1 cellular context compared by ENCODE assay signal in the genomic region with DNA sequence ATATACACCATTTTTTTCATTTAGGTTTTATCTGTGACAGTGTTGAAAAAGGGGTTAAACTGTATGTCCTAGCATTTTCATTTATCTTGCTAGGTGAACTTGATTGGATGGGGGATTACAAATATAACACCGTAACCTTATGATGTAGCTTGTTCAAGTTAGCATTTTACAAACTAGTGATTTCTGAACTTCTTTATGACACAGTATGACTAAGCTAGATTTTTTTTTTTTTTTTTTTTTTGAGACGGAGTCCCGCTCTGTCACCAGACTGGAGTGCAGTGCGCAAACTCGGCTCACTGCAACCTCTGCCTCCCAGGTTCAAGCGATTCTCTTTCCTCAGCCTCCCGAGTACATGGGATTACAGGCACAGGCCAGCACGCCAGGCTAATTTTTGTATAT.
TF ChIP-seq lines count a peak whose summit lies in the region.

No MANE protein-coding gene starts in this region.

TF ChIP-seq in GM12878, 131 proteins besides CTCF, POLR2A, EP300 and RAD21:
- TF ChIP-seq SMAD1 (IDR thresholded peaks at IDR 0.05; ENCODE audit: low read depth, partially characterized antibody) (no peak), CREB1 (IDR thresholded peaks at IDR 0.05; ENCODE audit: low read depth) (peak; percentile 62), USF2 (IDR thresholded peaks at IDR 0.05; ENCODE audit: borderline replicate concordance, low read depth, low read length) (no peak), PBX3 (IDR thresholded peaks at IDR 0.05; ENCODE audit: insufficient replicate concordance, low read depth, low read length) (no peak), SUZ12 (IDR thresholded peaks at IDR 0.05; ENCODE audit: unreplicated experiment) (no peak), RAD51 (IDR thresholded peaks at IDR 0.05) (no peak), BHLHE40 (IDR thresholded peaks at IDR 0.05; ENCODE audit: borderline replicate concordance in 1 of 2, low read depth in 2 of 2, low read length in 1 of 2) (no peak), SUPT20H (IDR thresholded peaks at IDR 0.05; ENCODE audit: borderline replicate concordance, control insufficient read depth, low read depth, low read length) (no peak), MXI1 (IDR thresholded peaks at IDR 0.05; ENCODE audit: low read depth, low read length) (no peak), E4F1 (IDR thresholded peaks at IDR 0.05; ENCODE audit: borderline replicate concordance, partially characterized antibody) (no peak), ZNF622 (IDR thresholded peaks at IDR 0.05) (no peak), RB1 (IDR thresholded peaks at IDR 0.05; ENCODE audit: borderline replicate concordance) (no peak), FOS (IDR thresholded peaks at IDR 0.05; ENCODE audit: borderline replicate concordance, extremely low read depth, insufficient read length) (no peak), JUNB (IDR thresholded peaks at IDR 0.05) (peak; percentile 69)
- TF ChIP-seq, protein P1, sequence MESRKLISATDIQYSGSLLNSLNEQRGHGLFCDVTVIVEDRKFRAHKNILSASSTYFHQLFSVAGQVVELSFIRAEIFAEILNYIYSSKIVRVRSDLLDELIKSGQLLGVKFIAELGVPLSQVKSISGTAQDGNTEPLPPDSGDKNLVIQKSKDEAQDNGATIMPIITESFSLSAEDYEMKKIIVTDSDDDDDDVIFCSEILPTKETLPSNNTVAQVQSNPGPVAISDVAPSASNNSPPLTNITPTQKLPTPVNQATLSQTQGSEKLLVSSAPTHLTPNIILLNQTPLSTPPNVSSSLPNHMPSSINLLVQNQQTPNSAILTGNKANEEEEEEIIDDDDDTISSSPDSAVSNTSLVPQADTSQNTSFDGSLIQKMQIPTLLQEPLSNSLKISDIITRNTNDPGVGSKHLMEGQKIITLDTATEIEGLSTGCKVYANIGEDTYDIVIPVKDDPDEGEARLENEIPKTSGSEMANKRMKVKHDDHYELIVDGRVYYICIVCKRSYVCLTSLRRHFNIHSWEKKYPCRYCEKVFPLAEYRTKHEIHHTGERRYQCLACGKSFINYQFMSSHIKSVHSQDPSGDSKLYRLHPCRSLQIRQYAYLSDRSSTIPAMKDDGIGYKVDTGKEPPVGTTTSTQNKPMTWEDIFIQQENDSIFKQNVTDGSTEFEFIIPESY (IDR thresholded peaks at IDR 0.05) = no peak
